Comparison of ENCODE assay signal across 22 cellular contexts in genomic region chr2:60271096-60271495, GRCh38.
"Had no signal": no experiment of that assay in that cellular context is flagged by ENCODE, and none has a peak within 500 bp of the region (broad histone marks: within the 10 kb centered on the region; RNA-seq: fewer than 3 reads in every experiment).

No MANE protein-coding gene starts in this region.

- ATAC-seq: stimulated activated effector memory CD8-positive, alpha-beta T cell treated with anti-CD3 and anti-CD28 coated beads, Interleukin-12 subunit alpha, Interleukin-12 subunit beta, amount 100 ng/mL, for 72 hours; stimulated activated memory B cell treated with anti-CD40 and anti-IgM and Interleukin-4, amounts not matched to agents 10 μg/mL and 1 μg/mL and 100 μg/mL, for 72 hours; stimulated activated naive B cell treated with anti-CD40 and anti-IgM and Interleukin-4, amounts not matched to agents 10 μg/mL and 1 μg/mL and 100 μg/mL, for 72 hours; stimulated activated naive CD8-positive, alpha-beta T cell treated with anti-CD3 and anti-CD28 coated beads, Interleukin-15, amount 100 ng/mL, for 72 hours; stimulated activated naive CD8-positive, alpha-beta T cell treated with anti-CD3 and anti-CD28 coated beads, Interleukin-15, Interleukin-2, amounts not matched to agents 100 U/mL and 50 U/mL, for 24 hours; upper lobe of right lung had no signal

- DNase-seq: stimulated activated CD4-positive, alpha-beta T cell treated with anti-CD3 and anti-CD28 coated beads, Interleukin-2, amount 100 ng/mL, for 48 hours; stimulated activated CD4-positive, alpha-beta T cell treated with anti-CD3 and anti-CD28 coated beads, Interleukin-4, amount 100 ng/mL, for 1 hour; stimulated activated CD4-positive, alpha-beta T cell treated with anti-CD3 and anti-CD28 coated beads, Interleukin-4, amount 100 ng/mL, for 24 hours; stimulated activated CD4-positive, alpha-beta T cell treated with anti-CD3 and anti-CD28 coated beads, Interleukin-4, amount 100 ng/mL, for 4 hours; stimulated activated CD8-positive, alpha-beta memory T cell treated with anti-CD3 and anti-CD28 coated beads, Interleukin-4, amount 100 ng/mL, for 48 hours; stimulated activated naive B cell treated with anti-CD40 and anti-IgM and Interleukin-4, amounts not matched to agents 10 μg/mL and 1 μg/mL and 100 μg/mL, for 72 hours; stimulated activated naive CD4-positive, alpha-beta T cell; stimulated activated naive CD4-positive, alpha-beta T cell treated with Interleukin-2 at 50 U/mL for 16 hours; stimulated activated naive CD8-positive, alpha-beta T cell treated with anti-CD3 and anti-CD28 coated beads, Interleukin-15, amount 100 ng/mL, for 72 hours; stimulated activated naive CD8-positive, alpha-beta T cell treated with anti-CD3 and anti-CD28 coated beads, Interleukin-15, Interleukin-2, amounts not matched to agents 100 U/mL and 50 U/mL, for 24 hours; stomach; substantia nigra; testis; thyroid gland; tibial artery; transverse colon; trophoblast cell; upper lobe of left lung; upper lobe of right lung; uterus had no signal
